11 cellular contexts compared by ENCODE assay signal in the genomic region with DNA sequence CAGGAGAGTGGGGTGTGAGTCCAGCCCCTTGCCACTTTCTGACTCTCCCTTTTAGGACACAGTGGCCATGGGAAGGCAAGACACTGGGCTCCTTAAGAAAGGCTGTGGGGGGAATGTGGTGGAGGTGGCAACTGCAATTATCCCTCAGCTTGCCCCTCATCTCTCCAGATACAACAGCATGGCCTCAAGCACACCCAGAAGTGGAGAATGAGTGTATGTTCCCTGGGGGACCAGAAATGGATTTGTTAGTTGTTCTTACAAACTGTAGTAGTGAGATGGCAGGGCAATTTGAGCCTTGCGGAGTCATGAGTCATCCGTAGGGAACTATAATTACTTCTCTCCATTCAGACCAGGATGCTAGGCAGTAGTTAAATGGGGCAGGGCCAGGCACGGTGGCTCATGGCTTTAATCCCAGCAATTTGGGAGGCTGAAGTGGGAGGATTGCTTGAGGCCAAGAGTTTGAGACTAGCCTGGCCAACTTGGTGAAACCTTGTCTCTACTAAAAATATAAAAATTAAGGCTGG. TPM values are rescaled to one million over a fixed set of nuclear protein-coding genes. Genes with fewer than 3 reads are reported as not detected.
DNase-seq lines count a peak whose midpoint lies in the region; ATAC-seq and TF ChIP-seq lines count a peak whose summit lies in the region.
"Had no signal": no experiment of that assay in that cellular context is flagged by ENCODE, and none has a peak within 500 bp of the region (broad histone marks: within the 10 kb centered on the region; RNA-seq: fewer than 3 reads in every experiment).

No MANE protein-coding gene starts in this region.

- no peaks in the 10 kb centered on the region; the same call in 1 of the 2 replicates for H3K27me3 ChIP-seq in SJSA1 (replicated peaks)

- no peak for TF ChIP-seq CTCF in omental fat pad (IDR thresholded peaks at IDR 0.05)

- no peak for ATAC-seq in omental fat pad (ENCODE audit: low FRiP score)
- no peak for ATAC-seq in GM21825 (IDR thresholded peaks at IDR 0.05; ENCODE audit: unreplicated experiment)
- ATAC-seq: lower lobe of right lung had no signal

- H3K4me3 ChIP-seq in SJSA1 = no peak overlapping the region
- H3K4me3 ChIP-seq: lower lobe of right lung had no signal

- H3K27ac ChIP-seq in SJSA1 = no peak overlapping the region
- H3K27ac ChIP-seq: lower lobe of right lung had no signal

- no peaks in the 10 kb centered on the region for H3K9me3 ChIP-seq in SJSA1 (replicated peaks)
- H3K9me3 ChIP-seq: lower lobe of right lung had no signal

- H3K4me1 ChIP-seq in SJSA1 (replicated peaks) = peaks cover 8% of the 10 kb centered on the region

- no peaks in the 10 kb centered on the region for H3K36me3 ChIP-seq in SJSA1
- H3K36me3 ChIP-seq: lower lobe of right lung had no signal

- peak; percentile 77 for DNase-seq in AG20443 (ENCODE audit: low spot score)
- peak; percentile 12 for DNase-seq in HK-2 (ENCODE audit: unreplicated experiment)
- DNase-seq in SJSA1 (ENCODE audit: low read depth in 1 of 2, low spot score in 2 of 2) = peak; percentile 74 to 79
- DNase-seq in glomerular visceral epithelial cell (ENCODE audit: extremely low spot score) = peak; percentile 25
- DNase-seq in activated T-cell treated with anti-CD3 and anti-CD28 coated beads for 4 hours = no peak
- DNase-seq in omental fat pad (ENCODE audit: low spot score) = no peak
- DNase-seq in GDM1 (lab: John Stamatoyannopoulos, UW) = no peak
- DNase-seq: cortex of kidney, lower lobe of right lung, NCI-H1092 treated with DMSO at 0.1 percent for 48 hours had no signal

RNA-seq across cellular contexts. Expression of a gene that starts 25.6 kb away (rescaled TPM):
- total RNA-seq in SJSA1 (2014; rRNA removed; shearing (Covaris generic)) = not detected in 2 replicates
- total RNA-seq in omental fat pad = not detected

RNA-seq across cellular contexts. Expression of a gene that starts 41.1 kb away (rescaled TPM):
- 3.3 and 7.9 TPM in 2 replicates for total RNA-seq in SJSA1 (2014; rRNA removed; shearing (Covaris generic))
- 1,000 to 10,000 TPM in 2 of 4 donors, 100 to 1,000 TPM in 2; 491 to 3,641 (median 1,025) TPM for total RNA-seq in omental fat pad

RNA-seq across cellular contexts. Expression of a gene that starts 59.9 kb away (rescaled TPM):
- not detected in 2 replicates for total RNA-seq in SJSA1 (2014; rRNA removed; shearing (Covaris generic))
- 10 to 100 TPM in 3 of 4 donors, 1 to 10 TPM in 1; 2.4 to 36.9 (median 23.0) TPM for total RNA-seq in omental fat pad

Comparison
In these comparisons a context has a peak if more than half of its experiments do, and no peak if none do; other contexts are left out.
1. DNase-seq: peak in AG20443 (single experiment), HK-2 (single experiment), SJSA1 (2 of 2) and glomerular visceral epithelial cell (single experiment); none in activated T-cell treated with anti-CD3 and anti-CD28 coated beads for 4 hours (single experiment), omental fat pad (single experiment) and GDM1 (single experiment).
2. RNA of a gene that starts 41.1 kb away (total RNA-seq): 491 to 3,641 TPM in omental fat pad; 3.3 to 7.9 TPM in SJSA1; every median in the first group is over 10 times any median in the second.